ENCODE assay signal across 9 cellular contexts in the genomic region with DNA sequence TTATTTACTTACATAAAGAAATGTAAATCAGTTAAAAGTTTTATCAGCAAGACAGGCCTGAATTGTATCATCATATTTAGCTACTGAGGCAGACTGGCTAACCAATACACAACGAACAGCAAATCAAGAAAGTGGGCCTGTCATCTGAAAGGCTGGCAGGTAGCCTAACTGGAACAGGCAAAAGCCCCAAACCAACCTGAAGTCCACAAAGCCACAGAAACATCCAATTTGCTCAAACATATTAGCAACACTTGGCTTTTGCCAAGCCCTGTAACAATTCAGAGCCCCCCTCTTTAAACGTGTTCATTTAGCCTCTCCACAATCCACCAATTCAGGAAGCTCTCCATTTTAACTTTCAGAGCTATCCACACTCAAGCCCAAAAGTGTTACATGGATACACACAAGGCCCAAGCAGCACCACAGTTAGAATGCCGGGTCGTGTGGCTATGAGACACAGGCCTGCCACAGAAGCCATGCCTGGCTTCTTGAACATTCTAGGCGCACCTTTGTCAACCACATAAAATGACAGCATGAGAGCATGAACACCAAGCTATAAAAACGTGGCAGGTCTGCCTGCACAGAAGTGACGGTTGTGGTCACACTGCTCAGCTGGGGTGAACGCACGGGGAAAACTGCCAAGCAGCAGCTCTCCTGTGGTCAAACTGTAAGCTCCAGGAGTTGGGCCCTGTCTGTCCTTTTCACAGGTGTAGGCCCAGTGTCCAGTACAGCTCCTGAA. TPM values are rescaled to one million over a fixed set of nuclear protein-coding genes. Genes with fewer than 3 reads are reported as not detected.
DNase-seq lines count a peak whose midpoint lies in the region; ATAC-seq and TF ChIP-seq lines count a peak whose summit lies in the region.
"Had no signal": no experiment of that assay in that cellular context is flagged by ENCODE, and none has a peak within 500 bp of the region (broad histone marks: within the 10 kb centered on the region; RNA-seq: fewer than 3 reads in every experiment).

No MANE protein-coding gene starts in this region.

- H3K36me3 Mint-ChIP-seq in activated T-helper 2 cell treated with anti-CD3 and anti-CD28 coated beads, Interferon-gamma antibody, Interleukin-2, Interleukin-4, amounts not matched to agents 10 μg/mL and 5 μg/mL and 100 μg/mL, durations not matched to agents 14 hours and 24 hours and 36 hours (ENCODE audit: low read depth), result peaks cover 49% of the 10 kb centered on the region
- peaks cover 0 to 47% (median 0%) of the 10 kb centered on the region in 3 donors for H3K36me3 Mint-ChIP-seq in naive thymus-derived CD8-positive, alpha-beta T cell

- H3K4me1 Mint-ChIP-seq in activated T-helper 2 cell treated with anti-CD3 and anti-CD28 coated beads, Interferon-gamma antibody, Interleukin-2, Interleukin-4, amounts not matched to agents 10 μg/mL and 5 μg/mL and 100 μg/mL, durations not matched to agents 14 hours and 24 hours and 36 hours (ENCODE audit: low read depth), result peaks cover 55% of the 10 kb centered on the region
- peaks cover 42 to 60% (median 54%) of the 10 kb centered on the region in 4 donors for H3K4me1 Mint-ChIP-seq in naive thymus-derived CD8-positive, alpha-beta T cell

- H3K9me3 Mint-ChIP-seq in activated T-helper 2 cell treated with anti-CD3 and anti-CD28 coated beads, Interferon-gamma antibody, Interleukin-2, Interleukin-4, amounts not matched to agents 10 μg/mL and 5 μg/mL and 100 μg/mL, durations not matched to agents 14 hours and 24 hours and 36 hours, result no peaks in the 10 kb centered on the region
- no peaks in the 10 kb centered on the region for H3K9me3 Mint-ChIP-seq in naive thymus-derived CD8-positive, alpha-beta T cell

- H3K27me3 Mint-ChIP-seq in activated T-helper 2 cell treated with anti-CD3 and anti-CD28 coated beads, Interferon-gamma antibody, Interleukin-2, Interleukin-4, amounts not matched to agents 10 μg/mL and 5 μg/mL and 100 μg/mL, durations not matched to agents 14 hours and 24 hours and 36 hours (ENCODE audit: low read depth), result no peaks in the 10 kb centered on the region
- no peaks in the 10 kb centered on the region for H3K27me3 Mint-ChIP-seq in naive thymus-derived CD8-positive, alpha-beta T cell

- peak overlapping the region; percentile 61 for H3K4me3 Mint-ChIP-seq in activated T-helper 2 cell treated with anti-CD3 and anti-CD28 coated beads, Interferon-gamma antibody, Interleukin-2, Interleukin-4, amounts not matched to agents 10 μg/mL and 5 μg/mL and 100 μg/mL, durations not matched to agents 14 hours and 24 hours and 36 hours (ENCODE audit: low read depth)
- peak overlapping the region; percentile 20 to 85 (median 64) for H3K4me3 Mint-ChIP-seq in naive thymus-derived CD8-positive, alpha-beta T cell

- POLR2A ChIA-PET in naive thymus-derived CD8-positive, alpha-beta T cell (lab: Charles Lee), result interaction anchor here (0.6 to 16.6 kb wide), 5 partner anchors 9 to 37 kb away, joined by 3 to 462 read pairs (median 4); no protein-coding TSS in a partner anchor

- peak; percentile 28 for DNase-seq in GM10266 (ENCODE audit: extremely low spot score)
- peak; percentile 70 for DNase-seq in KBM-7
- DNase-seq in activated T-helper 2 cell treated with anti-CD3 and anti-CD28 coated beads, Interferon-gamma antibody, Interleukin-2, Interleukin-4, amounts not matched to agents 10 μg/mL and 5 μg/mL and 100 μg/mL, durations not matched to agents 14 hours and 24 hours and 36 hours (ENCODE audit: low spot score), result peak; percentile 36
- peak in 7 of 10 donors; percentile 28 to 73 (median 51) for DNase-seq in naive thymus-derived CD8-positive, alpha-beta T cell
- no peak for DNase-seq in G401 (ENCODE audit: low spot score)
- DNase-seq in cerebellar nuclear complex (lab: John Stamatoyannopoulos, UW), result no peak
- DNase-seq: NCI-H2029 had no signal

- peak overlapping the region; percentile 90 for H3K27ac Mint-ChIP-seq in activated T-helper 2 cell treated with anti-CD3 and anti-CD28 coated beads, Interferon-gamma antibody, Interleukin-2, Interleukin-4, amounts not matched to agents 10 μg/mL and 5 μg/mL and 100 μg/mL, durations not matched to agents 14 hours and 24 hours and 36 hours
- H3K27ac Mint-ChIP-seq in naive thymus-derived CD8-positive, alpha-beta T cell, result peak overlapping the region in 8 of 10 donors; percentile 89 to 98 (median 96)

- in situ Hi-C loops in KBM-7 (cut with MboI; ENCODE audit: low pct_unique_long_range_greater_than_20kb, low sequenced_read_pairs) (no loop called here), G401 (cut with HindIII; ENCODE audit: low sequenced_read_pairs) (no loop called here)

- no peak for TF ChIP-seq CTCF in GM10266 (IDR thresholded peaks at IDR 0.05; ENCODE audit: control insufficient read depth, insufficient read depth, low read depth, missing control alignments)

- intact Hi-C loops in activated T-helper 2 cell treated with anti-CD3 and anti-CD28 coated beads, Interferon-gamma antibody, Interleukin-2, Interleukin-4, amounts not matched to agents 10 μg/mL and 5 μg/mL and 100 μg/mL, durations not matched to agents 14 hours and 24 hours and 36 hours (cut with micrococcal nuclease), result no loop called here

- peak; percentile 72 to 84 for ATAC-seq in naive thymus-derived CD8-positive, alpha-beta T cell
- no peak for ATAC-seq in HG03175 (IDR thresholded peaks at IDR 0.05; ENCODE audit: unreplicated experiment)
- ATAC-seq in GM19395 (IDR thresholded peaks at IDR 0.05; ENCODE audit: unreplicated experiment), result no peak

RNA-seq across cellular contexts. Expression of a gene that starts 49.3 kb away (rescaled TPM):
- total RNA-seq in activated T-helper 2 cell treated with anti-CD3 and anti-CD28 coated beads, Interferon-gamma antibody, Interleukin-2, Interleukin-4, amounts not matched to agents 10 μg/mL and 5 μg/mL and 100 μg/mL, durations not matched to agents 14 hours and 24 hours and 36 hours, result not detected in 2 replicates
- total RNA-seq in naive thymus-derived CD8-positive, alpha-beta T cell, result not detected
- polyA plus RNA-seq in naive thymus-derived CD8-positive, alpha-beta T cell, result not detected
- not detected in 2 replicates for total RNA-seq in G401 (2014; rRNA removed; shearing (Covaris generic))

Comparison
In these comparisons a context has a peak if more than half of its experiments do, and no peak if none do; other contexts are left out.
1. DNase-seq: peak in GM10266 (single experiment), KBM-7 (single experiment), activated T-helper 2 cell treated with anti-CD3 and anti-CD28 coated beads, Interferon-gamma antibody, Interleukin-2, Interleukin-4, amounts not matched to agents 10 μg/mL and 5 μg/mL and 100 μg/mL, durations not matched to agents 14 hours and 24 hours and 36 hours (single experiment) and naive thymus-derived CD8-positive, alpha-beta T cell (7 of 10); none in G401 (single experiment) and cerebellar nuclear complex (0 of 2).
2. ATAC-seq: peak in naive thymus-derived CD8-positive, alpha-beta T cell (2 of 2); none in HG03175 (single experiment) and GM19395 (single experiment).